1 cellular context compared by ENCODE assay signal in genomic region chr6:10495014-10495413, GRCh38.
TF ChIP-seq lines count a peak whose summit lies in the region.

No MANE protein-coding gene starts in this region.

TF ChIP-seq in HepG2, 621 proteins besides CTCF, POLR2A, EP300 and RAD21 (continued from another document):
- TF ChIP-seq HNF1A (IDR thresholded peaks at IDR 0.05; ENCODE audit: low read depth) (no peak), HNF1A (CRISPR knock-in tag; IDR thresholded peaks at IDR 0.05; ENCODE audit: borderline replicate concordance) (no peak), NFYB (CRISPR knock-in tag; IDR thresholded peaks at IDR 0.05) (no peak), GABPB1 (CRISPR knock-in tag; IDR thresholded peaks at IDR 0.05) (no peak), ATRX (CRISPR knock-in tag; IDR thresholded peaks at IDR 0.05; ENCODE audit: borderline replicate concordance) (no peak), NFKB2 (CRISPR knock-in tag; IDR thresholded peaks at IDR 0.05; ENCODE audit: borderline replicate concordance) (no peak), ZNF280B (CRISPR knock-in tag; IDR thresholded peaks at IDR 0.05; ENCODE audit: borderline replicate concordance) (no peak), ZFP37 (CRISPR knock-in tag; IDR thresholded peaks at IDR 0.05; ENCODE audit: borderline replicate concordance) (no peak), ZNF703 (CRISPR knock-in tag; IDR thresholded peaks at IDR 0.05; ENCODE audit: borderline replicate concordance) (no peak), FLYWCH1 (CRISPR knock-in tag; IDR thresholded peaks at IDR 0.05) (no peak)
